18 cellular contexts compared by ENCODE assay signal in the genomic region with DNA sequence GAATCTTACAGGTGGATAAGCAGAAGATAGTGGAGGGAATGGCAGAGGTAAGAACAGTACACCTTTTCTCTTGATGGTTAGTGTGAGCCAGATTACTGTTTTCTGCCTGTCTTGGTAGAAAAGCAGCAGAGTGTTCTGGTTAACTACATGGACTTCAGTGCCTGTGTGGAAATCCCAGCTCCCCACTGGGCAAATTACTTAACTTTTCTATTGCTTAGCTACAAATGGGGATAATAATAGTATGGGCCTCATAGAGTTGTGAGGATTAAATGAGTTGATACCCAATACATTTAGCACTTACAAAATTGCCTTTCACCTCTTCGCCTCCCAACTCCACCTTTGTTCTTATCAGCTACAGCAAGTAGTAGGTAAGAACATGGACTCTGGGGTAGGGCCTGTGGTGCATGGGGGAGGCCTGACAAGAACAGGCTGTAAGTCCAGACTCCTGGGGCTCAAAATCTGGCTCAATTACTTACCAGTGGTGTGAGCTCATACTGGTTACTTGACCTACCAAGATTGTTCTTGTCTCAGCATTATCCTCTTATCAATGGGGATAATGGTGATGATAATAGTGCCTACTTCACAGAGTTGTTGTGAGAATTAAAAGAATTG.
DNase-seq lines count a peak whose midpoint lies in the region; ATAC-seq and TF ChIP-seq lines count a peak whose summit lies in the region.
"Had no signal": no experiment of that assay in that cellular context is flagged by ENCODE, and none has a peak within 500 bp of the region (broad histone marks: within the 10 kb centered on the region; RNA-seq: fewer than 3 reads in every experiment).

No MANE protein-coding gene starts in this region.

- H3K4me3 Mint-ChIP-seq in endodermal cell (no peak overlapping the region), nephron (no peak overlapping the region), T-helper 17 cell (no peak overlapping the region)
- H3K4me3 Mint-ChIP-seq: CD4-positive, alpha-beta memory T cell; GM23338; H9 had no signal

- DNase-seq in NCI-H2227 (lab: John Stamatoyannopoulos, UW; ENCODE audit: unreplicated experiment) (peak; percentile 30), NCI-H69 (lab: John Stamatoyannopoulos, UW) (peak; percentile 4), endodermal cell (peak; percentile 56), T-helper 17 cell (no peak), thyroid gland (no peak), islet precursor cell (no peak), epidermal melanocyte (ENCODE audit: insufficient read length, low spot score) (no peak)
- DNase-seq: C1 segment of cervical spinal cord; Calu3; CD4-positive, alpha-beta memory T cell; COR-L47; DMS53; DMS79 treated with DMSO at 0.1 percent for 48 hours; GF-D8; H9 had no signal

- H3K27me3 ChIP-seq in endodermal cell (ENCODE audit: control insufficient read depth, insufficient read depth, low read length, poor library complexity, severe bottlenecking): peaks cover 90% of the 10 kb centered on the region
- H3K27me3 ChIP-seq in thyroid gland: no peaks in the 10 kb centered on the region

- ATAC-seq in T-helper 17 cell: no peak
- ATAC-seq: GM23338, HCT116 had no signal

- intact Hi-C loops in thyroid gland (cut with DNase I): no loop called here

- no peaks in the 10 kb centered on the region for H3K9me3 Mint-ChIP-seq in endodermal cell
- no peaks in the 10 kb centered on the region for H3K9me3 Mint-ChIP-seq in nephron
- H3K9me3 Mint-ChIP-seq: CD4-positive, alpha-beta memory T cell; GM23338; H9 had no signal

- TF ChIP-seq CTCF in endodermal cell (conservative IDR thresholded peaks at IDR 0.05) (no peak), nephron (IDR thresholded peaks at IDR 0.05; ENCODE audit: unreplicated experiment in 3 of 3) (no peak), thyroid gland (IDR thresholded peaks at IDR 0.05) (no peak)

- H3K4me1 Mint-ChIP-seq in endodermal cell (peaks cover 34% of the 10 kb centered on the region), nephron (peaks cover 35% of the 10 kb centered on the region), T-helper 17 cell (peaks cover 6% of the 10 kb centered on the region)

- no peak overlapping the region for H3K9ac ChIP-seq in endodermal cell (ENCODE audit: extremely low read depth, low read length, poor library complexity, severe bottlenecking)

- H3K36me3 ChIP-seq in endodermal cell (ENCODE audit: control insufficient read depth, insufficient read depth, low read length) (no peaks in the 10 kb centered on the region), thyroid gland (no peaks in the 10 kb centered on the region)

- H3K27ac Mint-ChIP-seq in endodermal cell: no peak overlapping the region
- H3K27ac Mint-ChIP-seq in nephron: peak overlapping the region in 2 of 3 experiments; percentile 63 to 91
- no peak overlapping the region for H3K27ac Mint-ChIP-seq in T-helper 17 cell
- H3K27ac Mint-ChIP-seq: CD4-positive, alpha-beta memory T cell; GM23338 had no signal

- H3K36me3 Mint-ChIP-seq in endodermal cell (ENCODE audit: low read depth) (peaks cover 7% of the 10 kb centered on the region), nephron (ENCODE audit: low read depth) (no peaks in the 10 kb centered on the region), T-helper 17 cell (ENCODE audit: low read depth) (peaks cover 3% of the 10 kb centered on the region)
- H3K36me3 Mint-ChIP-seq: CD4-positive, alpha-beta memory T cell had no signal

- H3K4me1 ChIP-seq in endodermal cell (ENCODE audit: control insufficient read depth, insufficient read depth, low read length): no peaks in the 10 kb centered on the region
- H3K4me1 ChIP-seq in thyroid gland: peaks cover 0 to 4% of the 10 kb centered on the region in 2 donors

- H3K9me3 ChIP-seq in endodermal cell (ENCODE audit: control insufficient read depth, low read length) (no peaks in the 10 kb centered on the region), T-helper 17 cell (ENCODE audit: control insufficient read depth, low read length, poor library complexity, severe bottlenecking) (no peaks in the 10 kb centered on the region), thyroid gland (no peaks in the 10 kb centered on the region)

- 86% methylated on average over 1 of the region's 1 CpG; no CpG with 5 or more reads in 1 of the 2 experiments for WGBS in endodermal cell (ENCODE audit: insufficient coverage in 1 of 2, insufficient read length in 1 of 2), 2 experiments
- 93 to 96% methylated on average over 1 of the region's 1 CpG for WGBS in thyroid gland, 2 donors

- no peak for TF ChIP-seq POLR2A in thyroid gland (IDR thresholded peaks at IDR 0.05)

- peaks cover 98% of the 10 kb centered on the region for H3K27me3 Mint-ChIP-seq in endodermal cell (ENCODE audit: insufficient read depth)
- H3K27me3 Mint-ChIP-seq in nephron (ENCODE audit: low read depth): no peaks in the 10 kb centered on the region
- peaks cover 41% of the 10 kb centered on the region for H3K27me3 Mint-ChIP-seq in T-helper 17 cell

- H3K4me3 ChIP-seq in endodermal cell (ENCODE audit: low read length) (no peak overlapping the region), thyroid gland (replicated peaks in 1 of 3) (no peak overlapping the region)
- H3K4me3 ChIP-seq: GM23338 had no signal

- H3K27ac ChIP-seq in endodermal cell (ENCODE audit: low read depth, low read length) (no peak overlapping the region), thyroid gland (no peak overlapping the region)

Comparison
In these comparisons a context has a peak if more than half of its experiments do, and no peak if none do; other contexts are left out.
1. DNase-seq: peak in NCI-H2227 (single experiment), NCI-H69 (single experiment) and endodermal cell (single experiment); none in T-helper 17 cell (0 of 3), thyroid gland (0 of 2), islet precursor cell (single experiment) and epidermal melanocyte (single experiment).
2. H3K27ac Mint-ChIP-seq: peak in nephron (2 of 3); none in endodermal cell (single experiment) and T-helper 17 cell (single experiment).